7 cellular contexts compared by ENCODE assay signal in the genomic region with DNA sequence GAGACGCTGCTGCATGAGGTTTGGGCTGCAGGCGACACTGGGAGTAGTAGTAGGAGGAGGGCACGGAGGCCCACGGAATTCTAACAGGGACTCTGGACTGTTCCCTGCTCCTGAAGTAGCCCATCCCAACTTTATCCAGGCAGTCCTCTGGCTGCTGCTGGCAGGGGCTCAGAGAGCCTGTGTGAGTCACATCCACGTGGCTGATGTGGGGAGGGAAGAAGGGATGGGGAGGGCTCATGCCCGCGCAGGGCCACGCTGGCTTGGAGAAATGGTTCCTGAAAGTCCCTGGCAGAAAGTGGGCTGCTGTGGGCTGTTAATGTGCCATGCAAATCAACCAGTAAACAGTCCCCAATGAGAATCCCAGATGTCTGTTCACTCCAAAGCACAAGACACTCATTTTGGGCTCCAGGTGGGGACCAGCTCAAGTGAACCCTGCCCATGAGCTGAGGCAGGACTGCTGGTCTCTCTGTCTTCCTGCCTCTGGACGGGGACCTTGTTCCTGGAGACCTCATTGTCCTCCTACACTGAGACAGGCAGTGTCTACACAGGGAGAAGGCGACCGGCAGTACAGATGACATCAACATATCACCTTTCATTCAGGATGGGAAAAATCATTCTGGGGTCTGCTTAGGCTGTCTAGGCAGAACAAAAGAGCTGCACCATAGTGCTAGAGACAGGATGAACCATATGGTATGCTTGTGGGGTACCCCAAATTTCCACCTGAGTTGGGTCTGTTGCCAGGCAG. TPM values are rescaled to one million over a fixed set of nuclear protein-coding genes. Genes with fewer than 3 reads are reported as not detected.
A peak's percentile ranks its signal among the peaks of the same experiment; 100 is the strongest.
DNase-seq lines count a peak whose midpoint lies in the region; ATAC-seq and TF ChIP-seq lines count a peak whose summit lies in the region.

No MANE protein-coding gene starts in this region.

- H2BK5ac ChIP-seq in mesendoderm (ENCODE audit: low read length) = no peak overlapping the region

- H3K4me3 ChIP-seq in epithelial cell of esophagus (ENCODE audit: low read length) (no peak overlapping the region), mesendoderm (ENCODE audit: low read length) (no peak overlapping the region), upper lobe of right lung (no peak overlapping the region)

- no peak overlapping the region for H4K5ac ChIP-seq in mesendoderm (ENCODE audit: low read length)

- no peak overlapping the region for H2BK15ac ChIP-seq in mesendoderm (replicated peaks; ENCODE audit: low read depth)

- intact Hi-C loops in upper lobe of right lung (cut with DNase I) = no loop called here

- no peak overlapping the region for H3K23ac ChIP-seq in mesendoderm (ENCODE audit: low read length)

- H3K18ac ChIP-seq in mesendoderm (ENCODE audit: low read length) = no peak overlapping the region

- DNase-seq in NCI-H2171 (lab: John Stamatoyannopoulos, UW) (peak; percentile 43), epithelial cell of esophagus (ENCODE audit: low read depth) (peak; percentile 62), mesendoderm (peak; percentile 7), upper lobe of right lung (no peak), NCI-H82 treated with DMSO at 0.1 percent for 48 hours (lab: John Stamatoyannopoulos, UW; ENCODE audit: unreplicated experiment) (no peak)
- no peak for DNase-seq in stimulated activated CD4-positive, alpha-beta T cell treated with anti-CD3 and anti-CD28 coated beads, Interleukin-2, amount 100 ng/mL, for 24 hours
- no peak for DNase-seq in central memory CD4-positive, alpha-beta T cell

- TF ChIP-seq CTCF in epithelial cell of esophagus (IDR thresholded peaks at IDR 0.05; ENCODE audit: insufficient read depth, low read depth, low read length, missing control alignments) = no peak
- TF ChIP-seq CTCF in upper lobe of right lung (IDR thresholded peaks at IDR 0.05) = no peak

- H3K36me3 ChIP-seq in mesendoderm (ENCODE audit: control insufficient read depth, insufficient read depth, low read length) (no peaks in the 10 kb centered on the region), upper lobe of right lung (no peaks in the 10 kb centered on the region)

- H2BK120ac ChIP-seq in mesendoderm (ENCODE audit: low read depth, low read length) = no peak overlapping the region

- H3K9ac ChIP-seq in mesendoderm (ENCODE audit: low read length) = no peak overlapping the region

- peak overlapping the region; percentile 11 for H3K56ac ChIP-seq in mesendoderm (ENCODE audit: low read length)

- no peaks in the 10 kb centered on the region for H3K79me1 ChIP-seq in mesendoderm (ENCODE audit: low read length)

- H3K27ac ChIP-seq in mesendoderm (ENCODE audit: low read depth, low read length) (no peak overlapping the region), upper lobe of right lung (peak overlapping the region; percentile 30)

- H3K79me2 ChIP-seq in mesendoderm (ENCODE audit: control insufficient read depth, insufficient read depth, low read length) = no peaks in the 10 kb centered on the region

- no peak overlapping the region for H3K4me2 ChIP-seq in mesendoderm (ENCODE audit: low read length)

- WGBS in mesendoderm (ENCODE audit: extremely low coverage, insufficient coverage, low lambda C conversion rate) = no CpG with 5 or more reads among the region's 11 CpGs

- H2AK5ac ChIP-seq in mesendoderm (ENCODE audit: low read length) = no peak overlapping the region

- no peak overlapping the region for H3K4ac ChIP-seq in mesendoderm (ENCODE audit: low read depth, low read length)

- H3K4me1 ChIP-seq in mesendoderm (ENCODE audit: control insufficient read depth, low read depth, low read length) (no peaks in the 10 kb centered on the region), upper lobe of right lung (peaks cover 34% of the 10 kb centered on the region)

- no peaks in the 10 kb centered on the region for H3K27me3 ChIP-seq in mesendoderm (ENCODE audit: insufficient read depth, low read length, poor library complexity)
- H3K27me3 ChIP-seq in upper lobe of right lung = no peaks in the 10 kb centered on the region

- ATAC-seq in upper lobe of right lung = peak; percentile 80

- no peak overlapping the region for H4K8ac ChIP-seq in mesendoderm (ENCODE audit: low read depth, low read length)

- H3K9me3 ChIP-seq in upper lobe of right lung = no peaks in the 10 kb centered on the region

RNA-seq across cellular contexts. Expression of a gene that starts 57.7 kb away (rescaled TPM):
- 0.45 TPM for polyA plus RNA-seq in mesendoderm (2013, experiment 1 of 2)
- polyA plus RNA-seq in mesendoderm (2013, experiment 2 of 2) = 0.34 TPM
- 45.1 TPM for total RNA-seq in upper lobe of right lung

Comparison
In these comparisons a context has a peak if more than half of its experiments do, and no peak if none do; other contexts are left out.
1. DNase-seq: peak in NCI-H2171 (single experiment), epithelial cell of esophagus (single experiment) and mesendoderm (single experiment); none in upper lobe of right lung (single experiment), stimulated activated CD4-positive, alpha-beta T cell treated with anti-CD3 and anti-CD28 coated beads, Interleukin-2, amount 100 ng/mL, for 24 hours (0 of 2), central memory CD4-positive, alpha-beta T cell (single experiment) and NCI-H82 treated with DMSO at 0.1 percent for 48 hours (single experiment).